ENCODE assay signal across 21 cellular contexts in the genomic region with DNA sequence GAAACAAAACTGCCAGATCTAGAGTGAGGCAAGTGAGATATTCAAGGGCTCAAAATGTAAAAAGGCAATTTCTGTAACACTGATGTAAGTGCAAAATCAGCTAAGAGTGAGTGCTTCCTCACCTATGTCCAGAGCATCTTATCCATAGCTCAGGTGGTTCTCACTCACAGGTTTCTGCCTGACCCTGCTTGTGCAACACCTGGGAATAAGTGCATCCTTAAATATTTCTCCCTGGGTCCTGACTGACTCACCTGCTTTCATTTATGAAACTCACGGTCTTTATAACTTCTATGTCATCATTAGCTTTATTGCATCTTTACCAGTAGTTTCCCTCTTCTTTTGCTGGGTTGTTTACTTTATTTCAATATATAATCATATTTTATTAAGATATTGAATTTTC.
"Had no signal": no experiment of that assay in that cellular context is flagged by ENCODE, and none has a peak within 500 bp of the region (broad histone marks: within the 10 kb centered on the region; RNA-seq: fewer than 3 reads in every experiment).

No MANE protein-coding gene starts in this region.

- H3K9me3 ChIP-seq: left ventricle myocardium inferior, mucosa of descending colon, ovary, right atrium auricular region, right lobe of liver, tibial nerve, vagina had no signal

- DNase-seq: islet precursor cell; left ventricle myocardium inferior; midbrain; mucosa of descending colon; naive thymus-derived CD4-positive, alpha-beta T cell; ovary; right lobe of liver; stimulated activated CD4-positive, alpha-beta T cell treated with anti-CD3 and anti-CD28 coated beads, Interleukin-1b, Interleukin-23, amount 100 ng/mL, for 48 hours; stimulated activated CD4-positive, alpha-beta T cell treated with anti-CD3 and anti-CD28 coated beads, Interleukin-2, amount 100 ng/mL, for 48 hours; stimulated activated CD4-positive, alpha-beta T cell treated with anti-CD3 and anti-CD28 coated beads, Interleukin-4, amount 100 ng/mL, for 4 hours; stimulated activated CD8-positive, alpha-beta memory T cell treated with anti-CD3 and anti-CD28 coated beads, Interleukin-4, amount 100 ng/mL, for 48 hours; stimulated activated naive CD4-positive, alpha-beta T cell treated with Interleukin-2 at 50 U/mL for 16 hours; stimulated activated naive CD8-positive, alpha-beta T cell treated with anti-CD3 and anti-CD28 coated beads, Interleukin-15, amount 100 ng/mL, for 72 hours; substantia nigra had no signal

- ATAC-seq: mucosa of descending colon; naive thymus-derived CD4-positive, alpha-beta T cell; natural killer cell treated with Interleukin-12 subunit alpha and Interleukin-12 subunit beta and Interleukin-15 and Interleukin-18, amount 100 ng/mL, for 72 hours; right lobe of liver; stimulated activated memory B cell treated with anti-CD40 and anti-IgM and Interleukin-4, amounts not matched to agents 10 μg/mL and 1 μg/mL and 100 μg/mL, for 72 hours; stimulated activated naive CD8-positive, alpha-beta T cell treated with anti-CD3 and anti-CD28 coated beads, Interleukin-15, amount 100 ng/mL, for 72 hours had no signal

- H3K4me1 ChIP-seq: left ventricle myocardium inferior, right atrium auricular region, right lobe of liver, tibial nerve, vagina had no signal

- H3K36me3 ChIP-seq: left ventricle myocardium inferior, ovary, right atrium auricular region, right lobe of liver, tibial nerve, vagina had no signal

- H3K27ac ChIP-seq: left ventricle myocardium inferior, ovary, right atrium auricular region, right lobe of liver, tibial nerve, vagina had no signal

- H3K4me3 ChIP-seq: left ventricle myocardium inferior, lung, mucosa of descending colon, ovary, right atrium auricular region, right lobe of liver, smooth muscle cell, tibial nerve, vagina had no signal

- H3K27me3 ChIP-seq: ovary, right atrium auricular region, right lobe of liver, tibial nerve, vagina had no signal
